ENCODE assay signal across 21 cellular contexts in the genomic region with DNA sequence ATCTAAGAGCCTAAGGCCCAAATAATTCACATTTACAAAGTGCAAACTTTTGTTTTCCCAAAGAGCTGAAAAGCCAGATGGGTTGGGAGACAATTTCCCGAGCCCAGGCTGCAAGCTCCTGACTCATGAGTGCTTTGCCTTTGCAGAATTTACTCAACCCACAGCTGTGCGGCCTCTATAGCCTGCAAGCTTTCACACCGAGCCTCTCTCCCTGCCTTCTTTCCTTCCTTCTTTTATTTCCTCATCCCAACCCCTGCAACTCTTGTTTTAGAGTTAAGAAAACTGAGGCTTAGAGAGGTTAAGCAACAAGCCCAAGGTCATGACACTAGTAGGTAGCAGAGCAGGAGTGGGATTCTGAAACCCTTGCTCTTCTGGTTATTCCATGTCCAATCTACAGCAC.
DNase-seq lines count a peak whose midpoint lies in the region; TF ChIP-seq lines count a peak whose summit lies in the region.
"Had no signal": no experiment of that assay in that cellular context is flagged by ENCODE, and none has a peak within 500 bp of the region (broad histone marks: within the 10 kb centered on the region; RNA-seq: fewer than 3 reads in every experiment).

No MANE protein-coding gene starts in this region.

- no peak for TF ChIP-seq CTCF in Caco-2 (IDR thresholded peaks at IDR 0.05; ENCODE audit: insufficient read depth in 1 of 2, low read depth in 1 of 2, low read length in 1 of 2, severe bottlenecking in 1 of 2, unreplicated experiment in 1 of 2)

- no peaks in the 10 kb centered on the region for H3K9me3 ChIP-seq in Caco-2

- BruUV-seq in Caco-2 (replicated peaks; lab: Mats Ljungman, UMichigan): no TSS peak

- CTCF ChIA-PET in Caco-2 (lab: Charles Lee): no interaction called here

- H3K27ac Mint-ChIP-seq in dendritic cell treated with granulocyte-macrophage colony-stimulating factor and Interleukin-4, amounts not matched to agents 40 ng/mL and 50 ng/mL, for 4 days: peak overlapping the region; percentile 45
- H3K27ac Mint-ChIP-seq in Caco-2 (ENCODE audit: unreplicated experiment): no peak overlapping the region

- H3K27me3 Mint-ChIP-seq in dendritic cell treated with granulocyte-macrophage colony-stimulating factor and Interleukin-4, amounts not matched to agents 40 ng/mL and 50 ng/mL, for 4 days: no peaks in the 10 kb centered on the region
- peaks cover 21% of the 10 kb centered on the region for H3K27me3 Mint-ChIP-seq in Caco-2 (ENCODE audit: insufficient read depth, unreplicated experiment)

- POLR2A ChIA-PET in Caco-2 (lab: Charles Lee): no interaction called here

- H3K4me1 ChIP-seq in Caco-2: no peaks in the 10 kb centered on the region

- peaks cover 58% of the 10 kb centered on the region for H3K4me1 Mint-ChIP-seq in dendritic cell treated with granulocyte-macrophage colony-stimulating factor and Interleukin-4, amounts not matched to agents 40 ng/mL and 50 ng/mL, for 4 days (ENCODE audit: low read depth)
- no peaks in the 10 kb centered on the region for H3K4me1 Mint-ChIP-seq in Caco-2 (ENCODE audit: low read depth, unreplicated experiment)

- H3K4me3 Mint-ChIP-seq in dendritic cell treated with granulocyte-macrophage colony-stimulating factor and Interleukin-4, amounts not matched to agents 40 ng/mL and 50 ng/mL, for 4 days: no peak overlapping the region
- no peak overlapping the region for H3K4me3 Mint-ChIP-seq in Caco-2 (ENCODE audit: unreplicated experiment)

- no peaks in the 10 kb centered on the region for H3K36me3 ChIP-seq in Caco-2 (ENCODE audit: control insufficient read depth, insufficient read depth, low read length)

- H3K4me3 ChIP-seq in Caco-2 (ENCODE audit: low read depth, low read length): no peak overlapping the region
- H3K4me3 ChIP-seq: PC-9 had no signal

- intact Hi-C loops in dendritic cell treated with granulocyte-macrophage colony-stimulating factor and Interleukin-4, amounts not matched to agents 40 ng/mL and 50 ng/mL, for 4 days (cut with micrococcal nuclease): no loop called here
- intact Hi-C loops in Caco-2 (cut with micrococcal nuclease; ENCODE audit: unreplicated experiment): no loop called here

- H3K36me3 Mint-ChIP-seq in dendritic cell treated with granulocyte-macrophage colony-stimulating factor and Interleukin-4, amounts not matched to agents 40 ng/mL and 50 ng/mL, for 4 days (ENCODE audit: low read depth): no peaks in the 10 kb centered on the region
- H3K36me3 Mint-ChIP-seq in Caco-2 (ENCODE audit: insufficient read depth, unreplicated experiment): no peaks in the 10 kb centered on the region

- peaks cover 14% of the 10 kb centered on the region for H3K9me3 Mint-ChIP-seq in dendritic cell treated with granulocyte-macrophage colony-stimulating factor and Interleukin-4, amounts not matched to agents 40 ng/mL and 50 ng/mL, for 4 days
- H3K9me3 Mint-ChIP-seq in Caco-2 (ENCODE audit: unreplicated experiment): no peaks in the 10 kb centered on the region

- no peaks in the 10 kb centered on the region for H3K27me3 ChIP-seq in Caco-2 (replicated peaks; ENCODE audit: control insufficient read depth, insufficient read depth, low read length)

- DNase-seq in SIG-M5 treated with dmso at 0.1 percent for 504 hours (lab: John Stamatoyannopoulos, UW; ENCODE audit: unreplicated experiment): peak; percentile 59
- DNase-seq in SIG-M5 (lab: John Stamatoyannopoulos, UW): no peak
- peak; percentile 33 for DNase-seq in NOMO-1 treated with DMSO at 0.1 percent for 48 hours (lab: John Stamatoyannopoulos, UW; ENCODE audit: unreplicated experiment)
- no peak for DNase-seq in Caco-2
- no peak for DNase-seq in cerebellum (ENCODE audit: low spot score)
- no peak for DNase-seq in D341Med (ENCODE audit: low spot score)
- no peak for DNase-seq in stimulated activated CD4-positive, alpha-beta T cell treated with anti-CD3 and anti-CD28 coated beads, Interleukin-12 subunit alpha, Interleukin-12 subunit beta, amount 100 ng/mL, for 4 hours
- DNase-seq: C1 segment of cervical spinal cord, DMS79, Kasumi-1, NCI-H1105, NCI-H1694 treated with DMSO at 0.1 percent for 48 hours, NCI-H2081 treated with DMSO at 0.1 percent for 48 hours, NCI-H2171 treated with DMSO at 0.1 percent for 48 hours, NCI-H524 treated with DMSO at 0.1 percent for 48 hours, NCI-H82, PC-9, RPMI8226, SHP77 treated with DMSO at 0.1 percent for 48 hours, T-helper 1 cell had no signal

Comparison
In these comparisons a context has a peak if more than half of its experiments do, and no peak if none do; other contexts are left out.
1. DNase-seq: peak in SIG-M5 treated with dmso at 0.1 percent for 504 hours (single experiment) and NOMO-1 treated with DMSO at 0.1 percent for 48 hours (single experiment); none in SIG-M5 (single experiment), Caco-2 (0 of 2), cerebellum (single experiment), D341Med (single experiment) and stimulated activated CD4-positive, alpha-beta T cell treated with anti-CD3 and anti-CD28 coated beads, Interleukin-12 subunit alpha, Interleukin-12 subunit beta, amount 100 ng/mL, for 4 hours (single experiment).